8 cellular contexts compared by ENCODE assay signal in the genomic region with DNA sequence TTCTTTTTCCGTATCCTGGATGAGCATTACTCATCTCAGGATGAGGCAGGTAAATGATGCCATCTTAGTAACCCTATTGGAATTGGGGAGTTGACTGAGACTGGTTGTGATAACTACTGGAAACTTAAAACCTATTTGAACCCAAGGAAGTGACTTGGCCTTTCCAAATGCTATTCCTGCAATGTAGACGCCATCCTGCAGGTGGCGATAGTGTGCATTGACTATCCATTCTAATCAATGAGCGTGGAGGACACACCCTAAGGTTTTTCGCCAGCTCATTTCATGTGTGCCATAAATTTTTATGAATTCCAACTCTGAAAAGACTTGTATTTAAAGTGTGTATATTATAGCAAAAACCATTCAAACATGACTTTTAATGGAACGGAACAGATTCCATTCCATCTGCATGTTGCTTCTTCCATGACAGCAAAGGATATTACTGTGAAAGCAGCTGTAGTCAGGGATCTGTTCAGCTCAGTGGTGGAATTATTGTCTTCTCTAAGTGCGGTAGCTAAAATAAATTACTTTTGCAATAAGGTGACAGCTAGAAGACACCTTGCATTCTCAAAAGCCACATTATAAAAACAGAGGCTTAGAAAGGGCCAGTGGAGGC. TPM values are rescaled to one million over a fixed set of nuclear protein-coding genes. Genes with fewer than 3 reads are reported as not detected.
DNase-seq lines count a peak whose midpoint lies in the region; ATAC-seq and TF ChIP-seq lines count a peak whose summit lies in the region.

No MANE protein-coding gene starts in this region.

- H3K79me2 ChIP-seq in fibroblast of lung (ENCODE audit: control insufficient read depth, insufficient read depth, low read length): no peaks in the 10 kb centered on the region

- intact Hi-C loops in posterior vena cava (cut with DNase I): no loop called here

- H3K27me3 ChIP-seq in fibroblast of lung (ENCODE audit: control insufficient read depth, insufficient read depth, low read length): no peaks in the 10 kb centered on the region

- ATAC-seq in GM18505 (IDR thresholded peaks at IDR 0.05; ENCODE audit: unreplicated experiment): no peak

- H3K9me3 ChIP-seq in fibroblast of lung (ENCODE audit: control insufficient read depth, insufficient read depth, low read depth, low read length): no peaks in the 10 kb centered on the region

- H4K20me1 ChIP-seq in fibroblast of lung (ENCODE audit: control insufficient read depth, extremely low read depth, insufficient read depth, low read length): no peaks in the 10 kb centered on the region

- no peak for TF ChIP-seq POLR2A in GM18505 (IDR thresholded peaks at IDR 0.05; ENCODE audit: borderline replicate concordance, extremely low read depth, insufficient read depth, insufficient read length)

- no peak overlapping the region for H3K4me3 ChIP-seq in fibroblast of lung (replicated peaks in 1 of 4; ENCODE audit: control extremely low read depth in 1 of 4, insufficient read depth in 1 of 4, low read depth in 3 of 4, low read length in 4 of 4)

- no peak overlapping the region for H2AFZ ChIP-seq in fibroblast of lung (ENCODE audit: low read length)

- H3K9ac ChIP-seq in fibroblast of lung (ENCODE audit: insufficient read depth, low read length): no peak overlapping the region

- no peaks in the 10 kb centered on the region for H3K4me1 ChIP-seq in fibroblast of lung (ENCODE audit: control insufficient read depth, extremely low read depth, insufficient read depth, low read length)

- TF ChIP-seq CTCF in fibroblast of lung (conservative IDR thresholded peaks at IDR 0.05 in 1 of 2, IDR thresholded peaks at IDR 0.05 in 1 of 2; ENCODE audit: low read depth in 1 of 2, low read length in 2 of 2): peak; percentile 39 to 64

- H3K27ac ChIP-seq in fibroblast of lung (ENCODE audit: insufficient read depth, low read length): no peak overlapping the region

- no peak overlapping the region for H3K4me2 ChIP-seq in fibroblast of lung (ENCODE audit: extremely low read depth, insufficient read depth, low read length)

- H3K36me3 ChIP-seq in fibroblast of lung (ENCODE audit: control insufficient read depth, insufficient read depth, low read length): no peaks in the 10 kb centered on the region

- DNase-seq in activated CD4-positive, alpha-beta T cell treated with anti-CD3 and anti-CD28 coated beads for 48 hours: peak; percentile 76
- DNase-seq in activated CD4-positive, alpha-beta T cell treated with anti-CD3 and anti-CD28 coated beads for 1 hour: no peak
- DNase-seq in OCI-M1 (lab: John Stamatoyannopoulos, UW) (peak; percentile 66), fibroblast of lung (ENCODE audit: low read depth in 2 of 2) (no peak), D341Med (ENCODE audit: low spot score) (no peak), posterior vena cava (ENCODE audit: low spot score) (no peak)
- peak; percentile 18 to 29 (median 27) for DNase-seq in stimulated activated CD4-positive, alpha-beta T cell treated with anti-CD3 and anti-CD28 coated beads, TNF-alpha, amount 100 ng/mL, for 48 hours (ENCODE audit: low read depth in 3 of 3)

RNA-seq across cellular contexts. Expression of a gene that starts 55.3 kb away (rescaled TPM):
- total RNA-seq in fibroblast of lung (0.26 and 0.33 TPM in 2 replicates), posterior vena cava (1 to 10 TPM; 1.2 to 2.8 TPM)
- 0.15 TPM in 1 of 2 replicates, not detected in the other for polyA plus RNA-seq in fibroblast of lung
- polyA plus RNA-seq in fibroblast of lung (2012): not detected in 2 replicates
- polyA minus RNA-seq in fibroblast of lung (ENCODE audit: low replicate concordance): not detected in 2 replicates

Comparison
In these comparisons a context has a peak if more than half of its experiments do, and no peak if none do; other contexts are left out.
1. DNase-seq: peak in activated CD4-positive, alpha-beta T cell treated with anti-CD3 and anti-CD28 coated beads for 48 hours (single experiment), OCI-M1 (single experiment) and stimulated activated CD4-positive, alpha-beta T cell treated with anti-CD3 and anti-CD28 coated beads, TNF-alpha, amount 100 ng/mL, for 48 hours (3 of 3); none in activated CD4-positive, alpha-beta T cell treated with anti-CD3 and anti-CD28 coated beads for 1 hour (single experiment), fibroblast of lung (0 of 2), D341Med (single experiment) and posterior vena cava (single experiment).